Comparison of ENCODE assay signal across 16 cellular contexts in genomic region chr3:67901681-67902080, GRCh38.
DNase-seq lines count a peak whose midpoint lies in the region; ATAC-seq and TF ChIP-seq lines count a peak whose summit lies in the region.
"Had no signal": no experiment of that assay in that cellular context is flagged by ENCODE, and none has a peak within 500 bp of the region (broad histone marks: within the 10 kb centered on the region; RNA-seq: fewer than 3 reads in every experiment).

No MANE protein-coding gene starts in this region.

- H3K9me3 Mint-ChIP-seq in CD4-positive, CD25-positive, alpha-beta regulatory T cell, result peaks cover 0 to 2% (median 0%) of the 10 kb centered on the region in 7 donors
- H3K9me3 Mint-ChIP-seq: activated T-cell treated with anti-CD3 and anti-CD28 coated beads, Interleukin-2, amount 50 U/mL, for 24 hours had no signal

- WGBS in hepatocyte (ENCODE audit: low lambda C conversion rate, missing lambda C conversion rate), result 85% methylated on average over 1 of the region's 1 CpG
- 86% methylated on average over 1 of the region's 1 CpG for WGBS in esophagus muscularis mucosa

- no peak overlapping the region for H3K9ac ChIP-seq in OCI-LY1 (ENCODE audit: low read length)

- no peak overlapping the region for H3K27ac ChIP-seq in CD4-positive, CD25-positive, alpha-beta regulatory T cell (ENCODE audit: insufficient read depth, low read length, poor library complexity, severe bottlenecking)
- H3K27ac ChIP-seq in OCI-LY1 (ENCODE audit: low read depth, low read length, poor library complexity, severe bottlenecking) (no peak overlapping the region), hepatocyte (no peak overlapping the region), esophagus muscularis mucosa (replicated peaks in 1 of 4) (no peak overlapping the region)
- H3K27ac ChIP-seq: colonic mucosa, neutrophil had no signal

- H3K27ac Mint-ChIP-seq in CD4-positive, CD25-positive, alpha-beta regulatory T cell, result no peak overlapping the region
- H3K27ac Mint-ChIP-seq: activated T-cell treated with anti-CD3 and anti-CD28 coated beads, Interleukin-2, amount 50 U/mL, for 24 hours; B cell had no signal

- H3K4me3 ChIP-seq in CD4-positive, CD25-positive, alpha-beta regulatory T cell (ENCODE audit: low read depth, low read length), result no peak overlapping the region
- no peak overlapping the region for H3K4me3 ChIP-seq in GM06990 (replicated peaks; ENCODE audit: low read depth, low read length)
- no peak overlapping the region for H3K4me3 ChIP-seq in OCI-LY1 (ENCODE audit: low read depth, low read length, poor library complexity, severe bottlenecking)
- H3K4me3 ChIP-seq in hepatocyte, result no peak overlapping the region
- no peak overlapping the region for H3K4me3 ChIP-seq in esophagus muscularis mucosa
- H3K4me3 ChIP-seq: colonic mucosa, K562, lung had no signal

- no peaks in the 10 kb centered on the region for H3K79me2 ChIP-seq in OCI-LY1 (ENCODE audit: insufficient read depth, low read length)
- H3K79me2 ChIP-seq in hepatocyte, result no peaks in the 10 kb centered on the region

- no peak overlapping the region for H3K4me3 Mint-ChIP-seq in CD4-positive, CD25-positive, alpha-beta regulatory T cell
- H3K4me3 Mint-ChIP-seq: activated T-cell treated with anti-CD3 and anti-CD28 coated beads, Interleukin-2, amount 50 U/mL, for 24 hours; B cell had no signal

- intact Hi-C loops in esophagus muscularis mucosa (cut with DNase I), result no loop called here

- TF ChIP-seq CTCF in GM06990 (IDR thresholded peaks at IDR 0.05; ENCODE audit: insufficient read depth, low read length, poor library complexity, severe bottlenecking) (peak; percentile 15), OCI-LY1 (IDR thresholded peaks at IDR 0.05; ENCODE audit: low read length) (peak; percentile 27; the same call in 1 of the 2 replicates), hepatocyte (IDR thresholded peaks at IDR 0.05; ENCODE audit: poor library complexity) (peak; percentile 43), esophagus muscularis mucosa (IDR thresholded peaks at IDR 0.05) (no peak)

- no peaks in the 10 kb centered on the region for H3K36me3 ChIP-seq in CD4-positive, CD25-positive, alpha-beta regulatory T cell (ENCODE audit: control insufficient read depth, insufficient read depth, low read length)
- H3K36me3 ChIP-seq in GM06990 (ENCODE audit: control insufficient read depth, insufficient read depth, low read length) (no peaks in the 10 kb centered on the region), OCI-LY1 (ENCODE audit: insufficient read depth, low read length) (no peaks in the 10 kb centered on the region), hepatocyte (replicated peaks; ENCODE audit: insufficient read depth, low read depth) (no peaks in the 10 kb centered on the region), esophagus muscularis mucosa (no peaks in the 10 kb centered on the region)
- H3K36me3 ChIP-seq: colonic mucosa, neutrophil had no signal

- H3F3A ChIP-seq in OCI-LY1 (ENCODE audit: insufficient read depth, low read length), result no peaks in the 10 kb centered on the region

- H4K20me1 ChIP-seq in OCI-LY1 (ENCODE audit: insufficient read depth, low read length) (no peaks in the 10 kb centered on the region), hepatocyte (ENCODE audit: insufficient read depth, poor library complexity, severe bottlenecking) (no peaks in the 10 kb centered on the region)

- no peak for TF ChIP-seq EP300 in esophagus muscularis mucosa (IDR thresholded peaks at IDR 0.05)

- H2AFZ ChIP-seq in OCI-LY1 (ENCODE audit: low read length), result no peak overlapping the region
- H2AFZ ChIP-seq in hepatocyte, result no peak overlapping the region

- H3K9me3 ChIP-seq in CD4-positive, CD25-positive, alpha-beta regulatory T cell (ENCODE audit: control insufficient read depth in 2 of 2, low read length in 2 of 2), result no peaks in the 10 kb centered on the region
- H3K9me3 ChIP-seq in OCI-LY1 (ENCODE audit: low read length) (no peaks in the 10 kb centered on the region), hepatocyte (ENCODE audit: low read depth) (no peaks in the 10 kb centered on the region), esophagus muscularis mucosa (no peaks in the 10 kb centered on the region)
- H3K9me3 ChIP-seq: colonic mucosa, neutrophil had no signal

- H3K9me2 ChIP-seq in OCI-LY1 (ENCODE audit: low read depth, low read length) (no peaks in the 10 kb centered on the region), hepatocyte (replicated peaks; ENCODE audit: insufficient read depth) (no peaks in the 10 kb centered on the region)

- TF ChIP-seq POLR2A in esophagus muscularis mucosa (IDR thresholded peaks at IDR 0.05; ENCODE audit: low read depth), result no peak

- peak in 2 of 3 donors; percentile 3 to 8 for DNase-seq in CD4-positive, CD25-positive, alpha-beta regulatory T cell
- DNase-seq in GM06990 (ENCODE audit: extremely low read depth, insufficient read length), result no peak
- peak; percentile 9 for DNase-seq in hepatocyte (ENCODE audit: low spot score)
- no peak for DNase-seq in esophagus muscularis mucosa (ENCODE audit: extremely low spot score)
- DNase-seq in kidney glomerular epithelial cell (lab: John Stamatoyannopoulos, UW), result no peak
- DNase-seq in activated T-cell treated with anti-CD3 and anti-CD28 coated beads, Interleukin-2, amount 50 U/mL, for 1 hour, result no peak
- DNase-seq: activated CD4-positive, alpha-beta T cell treated with anti-CD3 and anti-CD28 coated beads for 1 hour; activated T-cell treated with anti-CD3 and anti-CD28 coated beads, Interleukin-2, amount 50 U/mL, for 24 hours; colonic mucosa; NCI-H2171 treated with DMSO at 0.1 percent for 48 hours had no signal

- H3K4me2 ChIP-seq in OCI-LY1 (ENCODE audit: low read length) (no peak overlapping the region), hepatocyte (no peak overlapping the region)

- no peaks in the 10 kb centered on the region for H3K36me3 Mint-ChIP-seq in CD4-positive, CD25-positive, alpha-beta regulatory T cell

- H3K27me3 Mint-ChIP-seq in CD4-positive, CD25-positive, alpha-beta regulatory T cell, result no peaks in the 10 kb centered on the region
- H3K27me3 Mint-ChIP-seq: activated T-cell treated with anti-CD3 and anti-CD28 coated beads, Interleukin-2, amount 50 U/mL, for 24 hours; B cell had no signal

- H3K27me3 ChIP-seq in CD4-positive, CD25-positive, alpha-beta regulatory T cell (ENCODE audit: control insufficient read depth, insufficient read depth, low read length), result no peaks in the 10 kb centered on the region
- no peaks in the 10 kb centered on the region for H3K27me3 ChIP-seq in GM06990 (replicated peaks; ENCODE audit: control insufficient read depth, insufficient read depth, low read length)
- no peaks in the 10 kb centered on the region for H3K27me3 ChIP-seq in OCI-LY1 (ENCODE audit: insufficient read depth, low read length)
- no peaks in the 10 kb centered on the region for H3K27me3 ChIP-seq in hepatocyte
- no peaks in the 10 kb centered on the region for H3K27me3 ChIP-seq in esophagus muscularis mucosa
- H3K27me3 ChIP-seq: colonic mucosa, neutrophil had no signal

- no peaks in the 10 kb centered on the region for H3K4me1 ChIP-seq in CD4-positive, CD25-positive, alpha-beta regulatory T cell (ENCODE audit: control insufficient read depth, insufficient read depth, low read length, poor library complexity, severe bottlenecking)
- no peaks in the 10 kb centered on the region for H3K4me1 ChIP-seq in OCI-LY1 (ENCODE audit: insufficient read depth, low read length, severe bottlenecking)
- H3K4me1 ChIP-seq in hepatocyte (ENCODE audit: insufficient read depth), result peaks cover 3% of the 10 kb centered on the region
- no peaks in the 10 kb centered on the region for H3K4me1 ChIP-seq in esophagus muscularis mucosa
- H3K4me1 ChIP-seq: colonic mucosa had no signal

- ATAC-seq in CD4-positive, CD25-positive, alpha-beta regulatory T cell (ENCODE audit: low read depth in 2 of 2), result no peak
- no peak for ATAC-seq in HG03135 (IDR thresholded peaks at IDR 0.05; ENCODE audit: unreplicated experiment)
- ATAC-seq: K562 had no signal

- H3K4me1 Mint-ChIP-seq in CD4-positive, CD25-positive, alpha-beta regulatory T cell, result peaks cover 0 to 6% (median 3%) of the 10 kb centered on the region in 4 donors

Comparison
In these comparisons a context has a peak if more than half of its experiments do, and no peak if none do; other contexts are left out.
1. DNase-seq: peak in CD4-positive, CD25-positive, alpha-beta regulatory T cell (2 of 3) and hepatocyte (single experiment); none in GM06990 (single experiment), esophagus muscularis mucosa (single experiment), kidney glomerular epithelial cell (single experiment) and activated T-cell treated with anti-CD3 and anti-CD28 coated beads, Interleukin-2, amount 50 U/mL, for 1 hour (single experiment).
2. CTCF ChIP-seq: peak in GM06990 (single experiment), OCI-LY1 (single experiment) and hepatocyte (single experiment); none in esophagus muscularis mucosa (0 of 3).